Comparison of ENCODE assay signal across 1 cellular context in the genomic region with DNA sequence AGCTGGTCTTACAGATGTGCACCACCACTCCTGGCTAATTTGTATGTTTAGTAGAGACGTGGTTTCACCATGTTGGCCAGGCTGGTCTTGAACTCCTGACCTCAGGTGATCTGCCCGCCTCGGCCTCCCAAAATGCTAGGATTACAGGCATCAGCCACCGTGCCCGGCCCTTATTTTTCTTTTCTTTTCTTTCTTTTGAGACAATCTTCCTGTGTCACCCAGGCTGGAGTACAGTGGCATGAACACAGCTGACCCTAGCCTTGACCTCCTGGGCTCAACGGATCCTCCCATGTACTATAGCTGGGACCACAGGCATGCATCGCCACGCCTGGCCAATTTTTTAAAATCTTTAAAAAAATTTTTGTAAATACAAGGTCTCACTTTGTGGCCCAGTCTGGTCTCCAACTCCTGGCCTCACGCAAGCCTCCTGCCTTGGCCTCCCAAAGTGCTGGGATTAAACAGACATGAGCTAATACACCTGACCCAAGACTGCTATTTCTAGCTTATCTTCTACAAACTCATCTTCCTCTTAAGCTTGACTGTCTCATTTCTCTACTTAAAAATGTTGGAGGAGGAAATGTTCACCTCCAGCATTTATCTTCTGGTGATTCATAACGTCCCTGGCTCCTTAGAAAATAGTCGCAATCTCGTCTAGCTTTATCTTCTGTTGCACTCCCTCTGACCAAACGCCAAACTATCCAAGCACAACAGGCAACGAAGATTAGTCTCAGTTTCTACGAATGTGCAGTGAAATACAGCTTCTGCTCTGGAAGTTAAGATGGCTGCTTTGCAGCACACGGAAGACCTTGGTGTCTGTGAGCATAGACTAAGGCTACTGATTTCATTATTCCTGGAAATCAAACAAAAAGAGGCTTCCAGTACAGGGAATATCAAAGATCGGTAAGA.
TF ChIP-seq lines count a peak whose summit lies in the region.

No MANE protein-coding gene starts in this region.

TF ChIP-seq in endothelial cell of umbilical vein, 7 proteins besides CTCF, POLR2A, EP300 and RAD21 (continued from another document):
- TF ChIP-seq, protein P1, sequence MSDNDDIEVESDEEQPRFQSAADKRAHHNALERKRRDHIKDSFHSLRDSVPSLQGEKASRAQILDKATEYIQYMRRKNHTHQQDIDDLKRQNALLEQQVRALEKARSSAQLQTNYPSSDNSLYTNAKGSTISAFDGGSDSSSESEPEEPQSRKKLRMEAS (IDR thresholded peaks at IDR 0.05; ENCODE audit: insufficient read depth, insufficient read length), result no peak
